Comparison of ENCODE assay signal across 31 cellular contexts in genomic region chr1:223824287-223824686, GRCh38.
"Had no signal": no experiment of that assay in that cellular context is flagged by ENCODE, and none has a peak within 500 bp of the region (broad histone marks: within the 10 kb centered on the region; RNA-seq: fewer than 3 reads in every experiment).

No MANE protein-coding gene starts in this region.

- FAIRE-seq: endometrium, urothelium cell line had no signal

- H3K27me3 ChIP-seq: esophagus squamous epithelium, heart right ventricle, right atrium auricular region, sigmoid colon, spleen, stomach, tibial artery, upper lobe of left lung had no signal

- H3K9me3 Mint-ChIP-seq: immature natural killer cell, memory B cell, mesothelial cell of epicardium, naive B cell, neural crest cell had no signal

- H3K9me3 ChIP-seq: esophagus squamous epithelium, heart right ventricle, mucosa of descending colon, prostate gland, right atrium auricular region, sigmoid colon, spleen, stomach, tibial artery, upper lobe of left lung had no signal

- H3K36me3 ChIP-seq: prostate gland, right atrium auricular region had no signal

- DNase-seq: dermis blood vessel endothelial cell; effector memory CD4-positive, alpha-beta T cell; erythroblast; esophagus squamous epithelium; foreskin melanocyte; glutamatergic neuron; heart right ventricle; hippocampal formation; immature natural killer cell; islet precursor cell; kidney glomerular epithelial cell; left colon; left ventricle myocardium superior; mucosa of descending colon; naive B cell; sigmoid colon; spleen; stimulated activated naive CD4-positive, alpha-beta T cell treated with Interleukin-2 at 50 U/mL for 16 hours; stomach; tibial artery; upper lobe of left lung had no signal

- H3K27me3 Mint-ChIP-seq: memory B cell; naive B cell; natural killer cell treated with Interleukin-12 subunit alpha and Interleukin-12 subunit beta and Interleukin-15 and Interleukin-18, amount 100 ng/mL, for 72 hours had no signal

- H3K27ac ChIP-seq: coronary artery, esophagus squamous epithelium, heart right ventricle, prostate gland, right atrium auricular region, sigmoid colon, stomach, tibial artery had no signal

- H3K4me1 ChIP-seq: prostate gland had no signal

- ATAC-seq: heart right ventricle; left colon; left ventricle myocardium superior; natural killer cell treated with Interleukin-12 subunit alpha and Interleukin-12 subunit beta and Interleukin-15 and Interleukin-18, amount 100 ng/mL, for 72 hours had no signal

- H3K4me3 ChIP-seq: coronary artery, esophagus squamous epithelium, heart right ventricle, lung, mucosa of descending colon, prostate gland, right atrium auricular region, sigmoid colon, spleen, stomach, tibial artery, upper lobe of left lung had no signal

- H3K27ac Mint-ChIP-seq: mesothelial cell of epicardium had no signal

- H3K4me3 Mint-ChIP-seq: immature natural killer cell, memory B cell, mesothelial cell of epicardium, neural crest cell had no signal
